8 cellular contexts compared by ENCODE assay signal in the genomic region with DNA sequence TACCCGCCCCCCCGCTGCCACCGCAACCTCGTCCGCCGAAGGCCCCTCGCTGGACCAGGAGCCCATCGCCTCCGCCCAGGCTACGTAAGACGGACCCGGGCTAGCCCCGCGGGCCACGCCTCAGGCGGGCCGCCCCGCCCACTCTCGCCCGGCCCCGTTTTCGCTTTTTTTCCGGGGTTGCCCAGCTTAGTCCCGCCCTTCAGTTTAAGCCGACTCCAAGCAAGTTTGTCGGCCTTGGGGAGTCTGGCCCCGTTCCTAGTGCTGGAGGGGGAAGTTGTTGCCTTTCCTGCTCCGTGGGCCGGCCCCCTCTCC. TPM values are rescaled to one million over a fixed set of nuclear protein-coding genes. Genes with fewer than 3 reads are reported as not detected.
DNase-seq lines count a peak whose midpoint lies in the region; ATAC-seq, FAIRE-seq and TF ChIP-seq lines count a peak whose summit lies in the region.

No MANE protein-coding gene starts in this region.

- no peak for FAIRE-seq in D721Med (lab: Jason Lieb, UNC)

- H3K4me1 Mint-ChIP-seq in nephron = peaks cover 35% of the 10 kb centered on the region
- peaks cover 69% of the 10 kb centered on the region for H3K4me1 Mint-ChIP-seq in stimulated activated naive CD8-positive, alpha-beta T cell treated with anti-CD3 and anti-CD28 coated beads, Interleukin-15, amount 100 ng/mL, for 72 hours

- H3K4me3 ChIP-seq in Jurkat, Clone E6-1 (ENCODE audit: low read length) = peak overlapping the region; percentile 86
- peak overlapping the region; percentile 52 for H3K4me3 ChIP-seq in RWPE2 (ENCODE audit: severe bottlenecking)
- H3K4me3 ChIP-seq in fibroblast of pulmonary artery (replicated peaks; ENCODE audit: low read depth, low read length) = peak overlapping the region; percentile 86

- peak overlapping the region; percentile 59 to 96 (median 89) for H3K27ac Mint-ChIP-seq in nephron
- H3K27ac Mint-ChIP-seq in stimulated activated naive CD8-positive, alpha-beta T cell treated with anti-CD3 and anti-CD28 coated beads, Interleukin-15, amount 100 ng/mL, for 72 hours = peak overlapping the region; percentile 89 to 91

- H3K4me1 ChIP-seq in RWPE2 (ENCODE audit: insufficient read depth, poor library complexity, severe bottlenecking) = no peaks in the 10 kb centered on the region

- H3K27ac ChIP-seq in RWPE2 (ENCODE audit: poor library complexity, severe bottlenecking) = peak overlapping the region; percentile 83

- TF ChIP-seq CTCF in D721Med (IDR thresholded peaks at IDR 0.05; ENCODE audit: insufficient read depth, missing control alignments) (no peak), RWPE2 (IDR thresholded peaks at IDR 0.05; ENCODE audit: poor library complexity, severe bottlenecking) (no peak), fibroblast of pulmonary artery (IDR thresholded peaks at IDR 0.05; ENCODE audit: low read length, missing control alignments) (no peak), nephron (IDR thresholded peaks at IDR 0.05; ENCODE audit: unreplicated experiment in 3 of 3) (no peak)

- H3K36me3 ChIP-seq in RWPE2 (ENCODE audit: low read depth) = peaks cover 35% of the 10 kb centered on the region

- peak overlapping the region; percentile 84 to 94 (median 94) for H3K4me3 Mint-ChIP-seq in nephron
- peak overlapping the region; percentile 90 for H3K4me3 Mint-ChIP-seq in stimulated activated naive CD8-positive, alpha-beta T cell treated with anti-CD3 and anti-CD28 coated beads, Interleukin-15, amount 100 ng/mL, for 72 hours

- no peaks in the 10 kb centered on the region for H3K9me3 Mint-ChIP-seq in nephron
- H3K9me3 Mint-ChIP-seq in stimulated activated naive CD8-positive, alpha-beta T cell treated with anti-CD3 and anti-CD28 coated beads, Interleukin-15, amount 100 ng/mL, for 72 hours = no peaks in the 10 kb centered on the region

- ATAC-seq in GM21528 (IDR thresholded peaks at IDR 0.05; ENCODE audit: low FRiP score, unreplicated experiment) = peak; percentile 41
- ATAC-seq in RWPE2 (ENCODE audit: low read depth) = peak; percentile 18
- ATAC-seq in stimulated activated naive CD8-positive, alpha-beta T cell treated with anti-CD3 and anti-CD28 coated beads, Interleukin-15, amount 100 ng/mL, for 72 hours = peak; percentile 70

- DNase-seq in D721Med (ENCODE audit: insufficient read length, low spot score) (peak; percentile 71), RWPE2 (ENCODE audit: low spot score) (peak; percentile 85), fibroblast of pulmonary artery (ENCODE audit: low read depth) (peak; percentile 92)
- peak; percentile 67 for DNase-seq in Jurkat, Clone E6-1 (ENCODE audit: low read depth, low spot score)
- peak; percentile 72 for DNase-seq in activated T-helper 9 cell treated with anti-CD3 and anti-CD28 coated beads, Interleukin-2, amount 50 U/mL, for 16 hours (ENCODE audit: low read depth)
- DNase-seq in stimulated activated naive CD8-positive, alpha-beta T cell treated with anti-CD3 and anti-CD28 coated beads, Interleukin-15, amount 100 ng/mL, for 72 hours = peak; percentile 78 to 81

- no peaks in the 10 kb centered on the region for H3K27me3 ChIP-seq in RWPE2 (ENCODE audit: insufficient read depth, poor library complexity, severe bottlenecking)

- H3K36me3 Mint-ChIP-seq in nephron (ENCODE audit: low read depth) = peaks cover 15% of the 10 kb centered on the region

- H3K9me3 ChIP-seq in RWPE2 (ENCODE audit: severe bottlenecking) = no peaks in the 10 kb centered on the region

- H3K27me3 Mint-ChIP-seq in nephron (ENCODE audit: low read depth) = no peaks in the 10 kb centered on the region
- no peaks in the 10 kb centered on the region for H3K27me3 Mint-ChIP-seq in stimulated activated naive CD8-positive, alpha-beta T cell treated with anti-CD3 and anti-CD28 coated beads, Interleukin-15, amount 100 ng/mL, for 72 hours

RNA-seq across cellular contexts. Expression of a gene that starts 3.0 kb away (rescaled TPM):
- polyA plus RNA-seq in Jurkat, Clone E6-1 (2012; ENCODE audit: insufficient read depth, insufficient read length) = 18.3 TPM

RNA-seq across cellular contexts. Expression of a gene that starts 15.0 kb away (rescaled TPM):
- 460 TPM for polyA plus RNA-seq in Jurkat, Clone E6-1 (2012; ENCODE audit: insufficient read depth, insufficient read length)

RNA-seq across cellular contexts. Expression of a gene that starts 22.4 kb away (rescaled TPM):
- polyA plus RNA-seq in Jurkat, Clone E6-1 (2012; ENCODE audit: insufficient read depth, insufficient read length) = not detected

RNA-seq across cellular contexts. Expression of a gene that starts 46.4 kb away (rescaled TPM):
- 13.9 TPM for polyA plus RNA-seq in Jurkat, Clone E6-1 (2012; ENCODE audit: insufficient read depth, insufficient read length)

RNA-seq across cellular contexts. Expression of a gene that starts 50.4 kb away (rescaled TPM):
- 84.2 TPM for polyA plus RNA-seq in Jurkat, Clone E6-1 (2012; ENCODE audit: insufficient read depth, insufficient read length)

Comparison
In these comparisons a context has a peak if more than half of its experiments do, and no peak if none do; other contexts are left out.
1. Peak in every context shown above with its lines: DNase-seq, ATAC-seq, H3K4me3 ChIP-seq and H3K27ac ChIP-seq.
2. ATAC-seq: peak in every context shown above with its lines; median percentile 70 in stimulated activated naive CD8-positive, alpha-beta T cell treated with anti-CD3 and anti-CD28 coated beads, Interleukin-15, amount 100 ng/mL, for 72 hours; 41 in GM21528; 18 in RWPE2.